20 cellular contexts compared by ENCODE assay signal in the genomic region with DNA sequence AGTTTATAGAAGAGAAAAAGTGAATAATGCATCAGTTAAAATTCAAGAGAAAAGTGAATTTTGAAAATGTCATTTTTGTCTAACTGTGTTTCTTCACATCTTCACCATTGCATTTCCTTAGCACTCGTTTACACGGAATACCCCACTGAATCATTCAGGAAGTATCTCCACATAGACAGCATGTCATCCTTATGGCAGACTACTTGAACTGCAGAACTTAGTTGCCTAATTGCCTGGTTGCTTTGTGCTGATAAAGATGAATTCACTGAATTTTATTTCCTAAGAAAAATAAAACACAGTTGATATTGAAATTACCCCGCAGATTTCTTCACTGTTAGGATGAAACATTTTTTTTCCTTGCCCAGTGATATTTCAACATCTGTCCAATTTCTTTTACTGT.
DNase-seq lines count a peak whose midpoint lies in the region; ATAC-seq, FAIRE-seq and TF ChIP-seq lines count a peak whose summit lies in the region.
"Had no signal": no experiment of that assay in that cellular context is flagged by ENCODE, and none has a peak within 500 bp of the region (broad histone marks: within the 10 kb centered on the region; RNA-seq: fewer than 3 reads in every experiment).

No MANE protein-coding gene starts in this region.

- H2AFZ ChIP-seq in astrocyte (ENCODE audit: low read depth, low read length), result no peak overlapping the region

- DNase-seq in Daoy (ENCODE audit: low read depth), result peak; percentile 32
- peak; percentile 17 for DNase-seq in HT1080 (ENCODE audit: low read depth)
- DNase-seq in astrocyte (ENCODE audit: low read depth), result peak; percentile 65
- peak; percentile 15 for DNase-seq in hepatic stellate cell (ENCODE audit: low spot score)
- DNase-seq in cardiac septum (ENCODE audit: low spot score), result no peak
- no peak for DNase-seq in GM19239 (ENCODE audit: insufficient read length, low spot score)
- DNase-seq in activated naive CD4-positive, alpha-beta T cell treated with anti-CD3 and anti-CD28 coated beads for 36 hours, result no peak
- DNase-seq: activated CD4-positive, alpha-beta T cell treated with anti-CD3 and anti-CD28 coated beads for 48 hours; NCI-H1092 treated with DMSO at 0.1 percent for 48 hours; NCI-H526; retina; RPMI8226; stimulated activated CD4-positive, alpha-beta T cell treated with anti-CD3 and anti-CD28 coated beads, Interleukin-2, amount 100 ng/mL, for 48 hours; T-helper 17 cell; transverse colon had no signal

- peak; percentile 83 for FAIRE-seq in astrocyte (lab: Jason Lieb, UNC)
- no peak for FAIRE-seq in GM19239 (lab: Jason Lieb, UNC)

- no peaks in the 10 kb centered on the region for H4K20me1 ChIP-seq in astrocyte (ENCODE audit: insufficient read depth, low read length)

- H3K27ac Mint-ChIP-seq in astrocyte (ENCODE audit: unreplicated experiment), result no peak overlapping the region
- H3K27ac Mint-ChIP-seq in activated naive CD4-positive, alpha-beta T cell treated with anti-CD3 and anti-CD28 coated beads for 36 hours, result no peak overlapping the region
- H3K27ac Mint-ChIP-seq: activated naive CD8-positive, alpha-beta T cell; T-helper 17 cell had no signal

- H3K4me2 ChIP-seq in astrocyte (ENCODE audit: low read length), result no peak overlapping the region

- TF ChIP-seq CTCF in astrocyte (IDR thresholded peaks at IDR 0.05; ENCODE audit: insufficient read depth, low read depth, low read length), result no peak

- H3K36me3 ChIP-seq in astrocyte (ENCODE audit: insufficient read depth, low read length), result no peaks in the 10 kb centered on the region
- H3K36me3 ChIP-seq: esophagus muscularis mucosa, transverse colon had no signal

- H3K27me3 Mint-ChIP-seq in astrocyte (ENCODE audit: low read depth, unreplicated experiment), result no peaks in the 10 kb centered on the region
- H3K27me3 Mint-ChIP-seq in activated naive CD4-positive, alpha-beta T cell treated with anti-CD3 and anti-CD28 coated beads for 36 hours (ENCODE audit: low read depth), result no peaks in the 10 kb centered on the region
- H3K27me3 Mint-ChIP-seq: activated naive CD8-positive, alpha-beta T cell; T-helper 17 cell had no signal

- no peak overlapping the region for H3K27ac ChIP-seq in astrocyte (ENCODE audit: low read depth, low read length)
- H3K27ac ChIP-seq: esophagus muscularis mucosa, transverse colon had no signal

- H3K36me3 Mint-ChIP-seq in astrocyte (ENCODE audit: low read depth, unreplicated experiment), result no peaks in the 10 kb centered on the region
- no peaks in the 10 kb centered on the region for H3K36me3 Mint-ChIP-seq in activated naive CD4-positive, alpha-beta T cell treated with anti-CD3 and anti-CD28 coated beads for 36 hours (ENCODE audit: low read depth)
- H3K36me3 Mint-ChIP-seq: activated naive CD8-positive, alpha-beta T cell had no signal

- H3K4me1 ChIP-seq in astrocyte (ENCODE audit: insufficient read depth, low read length), result peaks cover 6% of the 10 kb centered on the region
- H3K4me1 ChIP-seq: esophagus muscularis mucosa, transverse colon had no signal

- H3K4me1 Mint-ChIP-seq in astrocyte (ENCODE audit: low read depth, unreplicated experiment), result peaks cover 3% of the 10 kb centered on the region
- H3K4me1 Mint-ChIP-seq in activated naive CD4-positive, alpha-beta T cell treated with anti-CD3 and anti-CD28 coated beads for 36 hours (ENCODE audit: low read depth), result no peaks in the 10 kb centered on the region
- H3K4me1 Mint-ChIP-seq: nephron, T-helper 17 cell had no signal

- CTCF ChIA-PET in activated naive CD4-positive, alpha-beta T cell treated with anti-CD3 and anti-CD28 coated beads for 36 hours (lab: Charles Lee), result no interaction called here

- ATAC-seq in GM19455 (IDR thresholded peaks at IDR 0.05; ENCODE audit: unreplicated experiment), result no peak
- ATAC-seq: T-helper 17 cell had no signal

- no peak overlapping the region for H3K4me3 ChIP-seq in astrocyte (ENCODE audit: insufficient read depth, low read depth, low read length)
- H3K4me3 ChIP-seq: esophagus muscularis mucosa, lung, transverse colon had no signal

- H3K79me2 ChIP-seq in astrocyte (ENCODE audit: insufficient read depth, low read length), result no peaks in the 10 kb centered on the region

- H3K9me3 ChIP-seq in astrocyte (ENCODE audit: insufficient read depth, low read depth, low read length), result no peaks in the 10 kb centered on the region
- H3K9me3 ChIP-seq: esophagus muscularis mucosa, transverse colon had no signal

- intact Hi-C loops in cardiac septum (cut with DNase I), result no loop called here
- intact Hi-C loops in activated naive CD4-positive, alpha-beta T cell treated with anti-CD3 and anti-CD28 coated beads for 36 hours (cut with micrococcal nuclease), result no loop called here

- H3K9ac ChIP-seq in astrocyte (ENCODE audit: low read length), result no peak overlapping the region

- no peaks in the 10 kb centered on the region for H3K27me3 ChIP-seq in astrocyte (ENCODE audit: insufficient read depth, low read length)
- H3K27me3 ChIP-seq: esophagus muscularis mucosa, transverse colon had no signal

- H3K4me3 Mint-ChIP-seq in astrocyte (ENCODE audit: unreplicated experiment), result no peak overlapping the region
- no peak overlapping the region for H3K4me3 Mint-ChIP-seq in activated naive CD4-positive, alpha-beta T cell treated with anti-CD3 and anti-CD28 coated beads for 36 hours
- H3K4me3 Mint-ChIP-seq: activated naive CD8-positive, alpha-beta T cell; nephron; T-helper 17 cell had no signal

- H3K9me3 Mint-ChIP-seq in astrocyte (ENCODE audit: unreplicated experiment), result no peaks in the 10 kb centered on the region
- H3K9me3 Mint-ChIP-seq in activated naive CD4-positive, alpha-beta T cell treated with anti-CD3 and anti-CD28 coated beads for 36 hours, result no peaks in the 10 kb centered on the region
- H3K9me3 Mint-ChIP-seq: nephron had no signal

Comparison
In these comparisons a context has a peak if more than half of its experiments do, and no peak if none do; other contexts are left out.
1. DNase-seq: peak in Daoy (single experiment), HT1080 (single experiment), astrocyte (single experiment) and hepatic stellate cell (single experiment); none in cardiac septum (single experiment), GM19239 (single experiment) and activated naive CD4-positive, alpha-beta T cell treated with anti-CD3 and anti-CD28 coated beads for 36 hours (single experiment).